20 cellular contexts compared by ENCODE assay signal in the genomic region with DNA sequence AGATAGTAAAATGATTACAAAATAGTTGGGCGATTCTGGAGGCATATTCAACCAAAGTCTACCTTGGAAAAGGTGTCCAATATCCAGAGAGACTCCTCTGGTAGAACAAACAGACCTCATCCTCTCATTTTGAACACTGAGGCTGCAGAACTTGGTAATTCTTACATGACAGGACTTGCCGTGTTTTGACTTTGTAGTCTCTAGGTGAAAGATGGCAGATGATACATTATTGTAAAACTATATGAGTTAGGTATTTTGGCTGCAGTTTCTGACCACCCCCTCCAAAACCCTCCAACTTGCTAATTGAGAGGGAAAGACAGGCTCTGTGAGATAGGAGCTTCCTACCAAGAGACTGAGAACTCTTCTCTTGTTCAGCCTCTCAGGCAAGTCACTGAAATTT. TPM values are rescaled to one million over a fixed set of nuclear protein-coding genes. Genes with fewer than 3 reads are reported as not detected.
DNase-seq lines count a peak whose midpoint lies in the region; ATAC-seq and TF ChIP-seq lines count a peak whose summit lies in the region.
"Had no signal": no experiment of that assay in that cellular context is flagged by ENCODE, and none has a peak within 500 bp of the region (broad histone marks: within the 10 kb centered on the region; RNA-seq: fewer than 3 reads in every experiment).

No MANE protein-coding gene starts in this region.

- peaks cover 2% of the 10 kb centered on the region; the same call in 1 of the 2 replicates for H3K79me2 ChIP-seq in H9 (ENCODE audit: insufficient read depth, low read length)
- peaks cover 25% of the 10 kb centered on the region for H3K79me2 ChIP-seq in hepatocyte

- H3K4me2 ChIP-seq in H9 (ENCODE audit: insufficient read depth, insufficient read length, low read length) = no peak overlapping the region
- H3K4me2 ChIP-seq in hepatocyte = no peak overlapping the region

- H4K20me1 ChIP-seq in H9 (ENCODE audit: control insufficient read depth, insufficient read depth, insufficient read length) = no peaks in the 10 kb centered on the region
- H4K20me1 ChIP-seq in hepatocyte (ENCODE audit: insufficient read depth, poor library complexity, severe bottlenecking) = no peaks in the 10 kb centered on the region

- no peak for DNase-seq in H9
- no peak for DNase-seq in hepatocyte (ENCODE audit: low spot score)
- no peak for DNase-seq in spleen
- no peak for DNase-seq in SHP77 (lab: John Stamatoyannopoulos, UW)
- no peak for DNase-seq in activated CD4-positive, alpha-beta T cell treated with anti-CD3 and anti-CD28 coated beads, Interleukin-2, amount 50 U/mL, for 48 hours
- DNase-seq in SKM-1 (lab: John Stamatoyannopoulos, UW; ENCODE audit: unreplicated experiment) = no peak
- DNase-seq in lower lobe of right lung = no peak
- DNase-seq: activated B cell treated with CpG ODN at 0.5 μM for 24 hours; activated naive CD4-positive, alpha-beta T cell treated with anti-CD3 and anti-CD28 coated beads, Interleukin-2, amount 10 ng/mL, durations not matched to agents 7 days and 5 days; activated T-cell treated with anti-CD3 and anti-CD28 coated beads, Interleukin-2, amount 50 U/mL, for 48 hours; CD8-positive, alpha-beta memory T cell; effector memory CD8-positive, alpha-beta T cell; GDM1; glutamatergic neuron; left colon; natural killer cell; NCI-H146 had no signal

- no peak overlapping the region for H3K4ac ChIP-seq in H9 (ENCODE audit: low read depth, low read length)

- H3K4me1 Mint-ChIP-seq in H9 = peaks cover 44 to 47% of the 10 kb centered on the region in 2 experiments
- H3K4me1 Mint-ChIP-seq in activated T-helper 17 cell treated with anti-CD3 and anti-CD28 coated beads, Interleukin-2, amount 50 U/mL, for 72 hours = peaks cover 14% of the 10 kb centered on the region

- no peak overlapping the region for H3K27ac ChIP-seq in H9 (ENCODE audit: insufficient read length, low read depth, low read length)
- peak overlapping the region; percentile 50 for H3K27ac ChIP-seq in hepatocyte
- peak overlapping the region in 6 of 8 donors; percentile 64 to 91 (median 82) for H3K27ac ChIP-seq in spleen
- H3K27ac ChIP-seq in lower lobe of right lung = no peak overlapping the region
- H3K27ac ChIP-seq: SK-N-MC had no signal

- no peaks in the 10 kb centered on the region for H3K23me2 ChIP-seq in H9 (ENCODE audit: insufficient read length, low read depth, low read length, poor library complexity, severe bottlenecking)

- peak overlapping the region in 2 of 3 experiments; percentile 6 to 31; a peak in 3 of 7 replicates for H3K27ac Mint-ChIP-seq in H9
- peak overlapping the region; percentile 40 for H3K27ac Mint-ChIP-seq in activated T-helper 17 cell treated with anti-CD3 and anti-CD28 coated beads, Interleukin-2, amount 50 U/mL, for 72 hours
- H3K27ac Mint-ChIP-seq: activated B cell treated with CpG ODN at 0.5 μM for 24 hours; activated naive CD4-positive, alpha-beta T cell treated with anti-CD3 and anti-CD28 coated beads, Interleukin-2, amount 10 ng/mL, durations not matched to agents 7 days and 5 days; natural killer cell had no signal

- H3K56ac ChIP-seq in H9 (ENCODE audit: insufficient read length, low read depth, low read length) = no peak overlapping the region

- H4K8ac ChIP-seq in H9 (replicated peaks; ENCODE audit: insufficient read length, low read depth, low read length) = no peak overlapping the region

- TF ChIP-seq CTCF in H9 (conservative IDR thresholded peaks at IDR 0.05) (no peak), hepatocyte (IDR thresholded peaks at IDR 0.05; ENCODE audit: poor library complexity) (no peak), spleen (IDR thresholded peaks at IDR 0.05 in 8 of 11, conservative IDR thresholded peaks at IDR 0.05 in 3 of 11) (no peak), lower lobe of right lung (IDR thresholded peaks at IDR 0.05) (no peak)

- H3K27me3 Mint-ChIP-seq in H9 (ENCODE audit: low read depth) = no peaks in the 10 kb centered on the region
- H3K27me3 Mint-ChIP-seq in activated T-helper 17 cell treated with anti-CD3 and anti-CD28 coated beads, Interleukin-2, amount 50 U/mL, for 72 hours = no peaks in the 10 kb centered on the region
- H3K27me3 Mint-ChIP-seq: activated B cell treated with CpG ODN at 0.5 μM for 24 hours; activated naive CD4-positive, alpha-beta T cell treated with anti-CD3 and anti-CD28 coated beads, Interleukin-2, amount 10 ng/mL, durations not matched to agents 7 days and 5 days; CD8-positive, alpha-beta memory T cell; effector memory CD8-positive, alpha-beta T cell had no signal

- no peak overlapping the region for H2AFZ ChIP-seq in H9 (ENCODE audit: low read length)
- no peak overlapping the region for H2AFZ ChIP-seq in hepatocyte

- no peak overlapping the region for H2AK5ac ChIP-seq in H9 (ENCODE audit: insufficient read length, low read length)

- peaks cover 13% of the 10 kb centered on the region for H3K79me1 ChIP-seq in H9 (ENCODE audit: insufficient read depth, low read depth, low read length, poor library complexity, severe bottlenecking)

- H3K9ac ChIP-seq in H9 (ENCODE audit: extremely low read depth, insufficient read length, low read length) = no peak overlapping the region

- H3K27me3 ChIP-seq in H9 (ENCODE audit: insufficient read depth, low read length) (no peaks in the 10 kb centered on the region), hepatocyte (no peaks in the 10 kb centered on the region), spleen (replicated peaks in 1 of 7) (no peaks in the 10 kb centered on the region), lower lobe of right lung (ENCODE audit: low read depth) (no peaks in the 10 kb centered on the region)

- H3K9me3 Mint-ChIP-seq in H9 = peaks cover 0 to 4% of the 10 kb centered on the region in 2 experiments; a peak in 1 of 5 replicates
- no peaks in the 10 kb centered on the region for H3K9me3 Mint-ChIP-seq in activated T-helper 17 cell treated with anti-CD3 and anti-CD28 coated beads, Interleukin-2, amount 50 U/mL, for 72 hours
- H3K9me3 Mint-ChIP-seq: activated B cell treated with CpG ODN at 0.5 μM for 24 hours; activated naive CD4-positive, alpha-beta T cell treated with anti-CD3 and anti-CD28 coated beads, Interleukin-2, amount 10 ng/mL, durations not matched to agents 7 days and 5 days; CD8-positive, alpha-beta memory T cell; effector memory CD8-positive, alpha-beta T cell; natural killer cell had no signal

- no peak overlapping the region for H3K18ac ChIP-seq in H9 (ENCODE audit: insufficient read length, low read depth, low read length)

- no peak overlapping the region for H4K91ac ChIP-seq in H9 (ENCODE audit: insufficient read length, low read depth, low read length)

- no peak overlapping the region for H2BK120ac ChIP-seq in H9 (ENCODE audit: low read depth, low read length, poor library complexity, severe bottlenecking)

- no peak overlapping the region for H3K23ac ChIP-seq in H9 (ENCODE audit: insufficient read length, low read depth, low read length)

- intact Hi-C loops in spleen (cut with DNase I; ENCODE audit: low total_unique reads) (no loop called here), lower lobe of right lung (cut with DNase I) (loop anchor here (10.0 kb wide), 1 partner anchor 52 kb away; no protein-coding TSS in a partner anchor)

- peaks cover 56 to 90% (median 75%) of the 10 kb centered on the region in 3 experiments for H3K36me3 Mint-ChIP-seq in H9 (ENCODE audit: insufficient read depth in 1 of 3, low read depth in 3 of 3)
- H3K36me3 Mint-ChIP-seq in activated T-helper 17 cell treated with anti-CD3 and anti-CD28 coated beads, Interleukin-2, amount 50 U/mL, for 72 hours (ENCODE audit: low read depth) = peaks cover 97% of the 10 kb centered on the region

- no peak for TF ChIP-seq POLR2A in spleen (IDR thresholded peaks at IDR 0.05)

- H3K36me3 ChIP-seq in hepatocyte (replicated peaks; ENCODE audit: insufficient read depth, low read depth) (no peaks in the 10 kb centered on the region), spleen (peaks cover 5 to 87% (median 54%) of the 10 kb centered on the region in 6 donors), lower lobe of right lung (peaks cover 72% of the 10 kb centered on the region)

- H3K9me3 ChIP-seq in H9 (ENCODE audit: control insufficient read depth, low read depth, low read length) (no peaks in the 10 kb centered on the region), hepatocyte (ENCODE audit: low read depth) (no peaks in the 10 kb centered on the region), spleen (no peaks in the 10 kb centered on the region), lower lobe of right lung (no peaks in the 10 kb centered on the region)

- H3K4me3 ChIP-seq in hepatocyte = no peak overlapping the region
- no peak overlapping the region for H3K4me3 ChIP-seq in spleen
- H3K4me3 ChIP-seq in lower lobe of right lung = no peak overlapping the region
- H3K4me3 ChIP-seq: SK-N-MC had no signal

- H2BK12ac ChIP-seq in H9 (ENCODE audit: insufficient read length, low read depth, low read length) = no peak overlapping the region

- H3T11ph ChIP-seq in H9 (ENCODE audit: low read length) = no peak overlapping the region

- H2BK20ac ChIP-seq in H9 (ENCODE audit: low read depth, low read length, poor library complexity, severe bottlenecking) = no peak overlapping the region

- H3K4me3 Mint-ChIP-seq in H9 = no peak overlapping the region
- H3K4me3 Mint-ChIP-seq in activated T-helper 17 cell treated with anti-CD3 and anti-CD28 coated beads, Interleukin-2, amount 50 U/mL, for 72 hours = no peak overlapping the region
- H3K4me3 Mint-ChIP-seq: activated B cell treated with CpG ODN at 0.5 μM for 24 hours; activated naive CD4-positive, alpha-beta T cell treated with anti-CD3 and anti-CD28 coated beads, Interleukin-2, amount 10 ng/mL, durations not matched to agents 7 days and 5 days; CD8-positive, alpha-beta memory T cell; effector memory CD8-positive, alpha-beta T cell; natural killer cell had no signal

- no peak overlapping the region for H2BK5ac ChIP-seq in H9 (ENCODE audit: insufficient read length, low read length)

- H2BK15ac ChIP-seq in H9 (ENCODE audit: low read depth, low read length) = no peak overlapping the region

- H3K4me1 ChIP-seq in H9 (ENCODE audit: insufficient read depth, low read length) = peaks cover 3% of the 10 kb centered on the region
- H3K4me1 ChIP-seq in hepatocyte (ENCODE audit: insufficient read depth) = peaks cover 28% of the 10 kb centered on the region
- H3K4me1 ChIP-seq in spleen = peaks cover 34 to 78% (median 56%) of the 10 kb centered on the region in 6 donors
- H3K4me1 ChIP-seq in lower lobe of right lung = peaks cover 58% of the 10 kb centered on the region

- no peak for ATAC-seq in activated T-helper 17 cell treated with anti-CD3 and anti-CD28 coated beads, Interleukin-2, amount 50 U/mL, for 72 hours (replicated peaks)
- no peak for ATAC-seq in lower lobe of right lung
- ATAC-seq: effector memory CD8-positive, alpha-beta T cell; natural killer cell; sciatic nerve had no signal

- H4K5ac ChIP-seq in H9 (ENCODE audit: insufficient read length, low read depth, low read length) = no peak overlapping the region

- no CpG with 5 or more reads among the region's 2 CpGs for WGBS in H9 (ENCODE audit: extremely low coverage, insufficient read length, low lambda C conversion rate)
- WGBS in hepatocyte (ENCODE audit: low lambda C conversion rate, missing lambda C conversion rate) = 65% methylated on average over 2 of the region's 2 CpGs
- 88 to 96% (median 92%) methylated on average over 2 of the region's 2 CpGs for WGBS in spleen, 5 donors

- H3K14ac ChIP-seq in H9 (ENCODE audit: insufficient read depth, low read length) = no peak overlapping the region

- H3K9me2 ChIP-seq in hepatocyte (replicated peaks; ENCODE audit: insufficient read depth) = no peaks in the 10 kb centered on the region

RNA-seq across cellular contexts. Expression of a gene that starts 22.6 kb away (rescaled TPM):
- 232 and 234 TPM in 2 replicates for total RNA-seq in H9 (2021)
- 100 to 1,000 TPM; 151 to 184 TPM for total RNA-seq in activated T-helper 17 cell treated with anti-CD3 and anti-CD28 coated beads, Interleukin-2, amount 50 U/mL, for 72 hours
- 90.3 and 112 TPM in 2 replicates for total RNA-seq in hepatocyte
- 97.2 and 98.8 TPM in 2 replicates for polyA plus RNA-seq in hepatocyte
- total RNA-seq in spleen = 10 to 100 TPM; 42.7 to 72.4 (median 59.5) TPM
- 10 to 100 TPM; 28.1 to 53.3 (median 43.9) TPM for polyA plus RNA-seq in spleen
- 49.9 TPM for total RNA-seq in lower lobe of right lung

RNA-seq across cellular contexts. Expression of a gene that starts 39.7 kb away (rescaled TPM):
- total RNA-seq in H9 (2021) (105 and 109 TPM in 2 replicates), hepatocyte (11.7 and 13.1 TPM in 2 replicates), spleen (10 to 100 TPM; 26.8 to 68.7 (median 44.1) TPM), lower lobe of right lung (49.3 TPM)
- 100 to 1,000 TPM; 117 to 166 TPM for total RNA-seq in activated T-helper 17 cell treated with anti-CD3 and anti-CD28 coated beads, Interleukin-2, amount 50 U/mL, for 72 hours
- polyA plus RNA-seq in hepatocyte (4.3 TPM in 2 replicates), spleen (10 to 100 TPM in 1 of 3 donors, 1 to 10 TPM in 2; 6.0 to 14.2 (median 7.5) TPM)

Comparison
In these comparisons a context has a peak if more than half of its experiments do, and no peak if none do; other contexts are left out.
1. H3K27ac ChIP-seq: peak in hepatocyte (single experiment) and spleen (6 of 8); none in H9 (single experiment) and lower lobe of right lung (single experiment).